In the genomic region with DNA sequence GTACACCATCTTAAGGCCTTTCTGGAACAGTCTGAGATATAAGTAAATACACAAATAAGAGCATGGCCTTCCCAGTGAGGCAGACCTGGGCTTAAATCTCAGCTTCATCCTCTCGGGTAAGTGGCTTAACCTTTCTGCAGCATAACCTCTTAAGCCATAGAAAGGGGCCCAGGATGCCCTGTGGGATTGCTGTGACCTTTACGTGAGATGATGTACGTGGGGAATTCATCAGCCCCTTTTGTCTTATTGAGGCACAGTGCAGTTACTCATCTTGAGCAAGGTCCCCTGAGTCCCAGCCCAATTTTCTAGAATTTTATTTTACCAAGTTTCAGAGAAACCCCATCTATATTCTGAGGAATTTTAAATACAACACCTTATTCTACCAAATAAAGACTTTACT, we compare ENCODE assay signal across 17 cellular contexts.
A peak's percentile ranks its signal among the peaks of the same experiment; 100 is the strongest.
DNase-seq lines count a peak whose midpoint lies in the region; ATAC-seq, FAIRE-seq and TF ChIP-seq lines count a peak whose summit lies in the region.
"Had no signal": no experiment of that assay in that cellular context is flagged by ENCODE, and none has a peak within 500 bp of the region (broad histone marks: within the 10 kb centered on the region; RNA-seq: fewer than 3 reads in every experiment).

No MANE protein-coding gene starts in this region.

- H3K36me3 ChIP-seq in IMR-90 (ENCODE audit: control insufficient read depth, insufficient read depth, low read length) (no peaks in the 10 kb centered on the region), SJSA1 (no peaks in the 10 kb centered on the region), OCI-LY7 (ENCODE audit: insufficient read depth, low read length) (no peaks in the 10 kb centered on the region), ovary (no peaks in the 10 kb centered on the region), tibial nerve (no peaks in the 10 kb centered on the region)

- H2AK5ac ChIP-seq in IMR-90 (ENCODE audit: low read depth, low read length), result no peak overlapping the region

- H3K4me3 ChIP-seq in A549, result no peak overlapping the region
- no peak overlapping the region for H3K4me3 ChIP-seq in IMR-90 (ENCODE audit: insufficient read depth, low read depth, low read length)
- no peak overlapping the region for H3K4me3 ChIP-seq in SJSA1
- no peak overlapping the region for H3K4me3 ChIP-seq in OCI-LY7 (ENCODE audit: low read depth, low read length, poor library complexity, severe bottlenecking)
- no peak overlapping the region for H3K4me3 ChIP-seq in ovary
- H3K4me3 ChIP-seq in tibial nerve, result no peak overlapping the region

- H3K4me1 ChIP-seq in A549 (peaks cover 26% of the 10 kb centered on the region), IMR-90 (ENCODE audit: control insufficient read depth, insufficient read depth, low read length) (peaks cover 13% of the 10 kb centered on the region), SJSA1 (replicated peaks) (peaks cover 19% of the 10 kb centered on the region), OCI-LY7 (ENCODE audit: insufficient read depth, low read length, poor library complexity, severe bottlenecking) (no peaks in the 10 kb centered on the region), ovary (ENCODE audit: insufficient read depth) (no peaks in the 10 kb centered on the region), tibial nerve (peaks cover 0 to 8% (median 0%) of the 10 kb centered on the region in 4 donors)

- peak overlapping the region; percentile 48 for H3K18ac ChIP-seq in IMR-90 (ENCODE audit: low read depth, low read length)

- intact Hi-C loops in IMR-90 (cut with micrococcal nuclease) (loop anchor here (10.0 kb wide), 1 partner anchor 1682 kb away; the partner anchor contains the start of gene ARSB), OCI-LY7 (cut with micrococcal nuclease; ENCODE audit: unreplicated experiment) (no loop called here), ovary (cut with DNase I) (no loop called here)

- no peaks in the 10 kb centered on the region for H4K20me1 ChIP-seq in IMR-90 (ENCODE audit: insufficient read depth, low read length)
- H4K20me1 ChIP-seq in OCI-LY7 (ENCODE audit: insufficient read depth, low read length), result no peaks in the 10 kb centered on the region

- peak overlapping the region; percentile 7; the same call in 2 of the 3 replicates for H2BK15ac ChIP-seq in IMR-90 (ENCODE audit: low read depth, low read length)

- H3K4me2 ChIP-seq in A549 (0 out of 3 replicates have a peak overlapping the region, but pooled peaks have one; percentile 46), IMR-90 (ENCODE audit: low read depth, low read length) (no peak overlapping the region), OCI-LY7 (ENCODE audit: low read length) (no peak overlapping the region)

- no peaks in the 10 kb centered on the region for H3K79me2 ChIP-seq in OCI-LY7 (ENCODE audit: insufficient read depth, low read depth, low read length)

- peak overlapping the region; percentile 15 to 74; a peak in 3 of 4 replicates for H4K8ac ChIP-seq in IMR-90 (ENCODE audit: low read depth in 2 of 2, low read length in 2 of 2)

- peaks cover 13% of the 10 kb centered on the region; the same call in 1 of the 2 replicates for H3K9me1 ChIP-seq in IMR-90 (ENCODE audit: insufficient read depth, low read length)

- peak overlapping the region; percentile 66 for H2BK120ac ChIP-seq in IMR-90 (ENCODE audit: low read depth, low read length)

- peak overlapping the region; percentile 78 for H3K4ac ChIP-seq in IMR-90 (ENCODE audit: low read depth, low read length)

- TF ChIP-seq RAD21 in A549 (conservative IDR thresholded peaks at IDR 0.05 in 1 of 2, IDR thresholded peaks at IDR 0.05 in 1 of 2), result no peak
- no peak for TF ChIP-seq RAD21 in IMR-90 (IDR thresholded peaks at IDR 0.05; ENCODE audit: low read length)

- H3K36me3 Mint-ChIP-seq in stimulated activated naive B cell treated with anti-CD40 and anti-IgM and Interleukin-4, amounts not matched to agents 10 μg/mL and 1 μg/mL and 100 μg/mL, for 72 hours, result no peaks in the 10 kb centered on the region

- no peaks in the 10 kb centered on the region for H3K9me2 ChIP-seq in OCI-LY7 (ENCODE audit: insufficient read depth, low read length)

- no peaks in the 10 kb centered on the region for H3K79me1 ChIP-seq in IMR-90 (ENCODE audit: low read depth in 1 of 2, low read length in 2 of 2)

- H2BK5ac ChIP-seq in IMR-90 (ENCODE audit: low read depth, low read length, poor library complexity, severe bottlenecking), result no peak overlapping the region

- CTCF ChIA-PET in A549 (lab: Yijun Ruan, JAX) (no interaction called here), IMR-90 (lab: Yijun Ruan, JAX) (no interaction called here), OCI-LY7 (lab: Charles Lee; ENCODE audit: unreplicated experiment) (no interaction called here)

- no peak for TF ChIP-seq EP300 in A549 (IDR thresholded peaks at IDR 0.05)
- TF ChIP-seq EP300 in ovary (IDR thresholded peaks at IDR 0.05), result no peak
- no peak for TF ChIP-seq EP300 in tibial nerve (IDR thresholded peaks at IDR 0.05)

- peak overlapping the region; percentile 39 for H3K14ac ChIP-seq in IMR-90 (replicated peaks; ENCODE audit: low read depth, low read length)

- dilution Hi-C loops in IMR-90 (cut with HindIII; ENCODE audit: low sequenced_read_pairs, unreplicated experiment), result no loop called here

- no peak for FAIRE-seq in A549 (lab: Jason Lieb, UNC)
- FAIRE-seq: GM12891 had no signal

- H3K27ac ChIP-seq in A549 (peak overlapping the region in 1 of 2 experiments; percentile 69; a peak in 3 of 6 replicates), IMR-90 (ENCODE audit: insufficient read depth, low read length) (no peak overlapping the region), SJSA1 (0 out of 2 replicates have a peak overlapping the region, but pooled peaks have one; percentile 31), OCI-LY7 (ENCODE audit: low read depth, low read length, poor library complexity, severe bottlenecking) (no peak overlapping the region), ovary (no peak overlapping the region), tibial nerve (no peak overlapping the region)

- H3K27ac Mint-ChIP-seq in stimulated activated naive B cell treated with anti-CD40 and anti-IgM and Interleukin-4, amounts not matched to agents 10 μg/mL and 1 μg/mL and 100 μg/mL, for 72 hours, result peak overlapping the region; percentile 76
- H3K27ac Mint-ChIP-seq: B cell; CD4-positive, alpha-beta T cell; H9 had no signal

- peaks cover 9 to 23% of the 10 kb centered on the region in 2 donors for H3K4me1 Mint-ChIP-seq in stimulated activated naive B cell treated with anti-CD40 and anti-IgM and Interleukin-4, amounts not matched to agents 10 μg/mL and 1 μg/mL and 100 μg/mL, for 72 hours

- no peak overlapping the region for H3K4me3 Mint-ChIP-seq in stimulated activated naive B cell treated with anti-CD40 and anti-IgM and Interleukin-4, amounts not matched to agents 10 μg/mL and 1 μg/mL and 100 μg/mL, for 72 hours
- H3K4me3 Mint-ChIP-seq: B cell; CD4-positive, alpha-beta T cell; H9 had no signal

- TF ChIP-seq POLR2A in A549 (IDR thresholded peaks at IDR 0.05; ENCODE audit: low read length) (no peak), IMR-90 (IDR thresholded peaks at IDR 0.05; ENCODE audit: low read depth, low read length) (no peak), ovary (IDR thresholded peaks at IDR 0.05) (no peak), tibial nerve (IDR thresholded peaks at IDR 0.05) (no peak)

- no peak overlapping the region for H2AK9ac ChIP-seq in IMR-90 (replicated peaks; ENCODE audit: low read depth, low read length, poor library complexity)

- no peak for TF ChIP-seq CTCF in A549 (IDR thresholded peaks at IDR 0.05)
- TF ChIP-seq CTCF in IMR-90 (conservative IDR thresholded peaks at IDR 0.05; ENCODE audit: low read depth, low read length), result no peak
- no peak for TF ChIP-seq CTCF in OCI-LY7 (conservative IDR thresholded peaks at IDR 0.05; ENCODE audit: low read length)
- TF ChIP-seq CTCF in ovary (IDR thresholded peaks at IDR 0.05), result no peak
- TF ChIP-seq CTCF in tibial nerve (IDR thresholded peaks at IDR 0.05), result no peak

- 0 out of 2 replicates have a peak overlapping the region, but pooled peaks have one; percentile 10 for H4K91ac ChIP-seq in IMR-90 (ENCODE audit: insufficient read depth, low read depth, low read length)

- no peak overlapping the region for H3K9ac ChIP-seq in IMR-90 (ENCODE audit: low read depth, low read length)

- BruUV-seq in IMR-90 (replicated peaks; lab: Mats Ljungman, UMichigan) (no TSS peak), OCI-LY7 (replicated peaks; lab: Mats Ljungman, UMichigan) (no TSS peak)

- POLR2A ChIA-PET in A549 (lab: Yijun Ruan, JAX), result interaction anchor here (1.8 kb wide), 1 partner anchor 135 kb away, joined by 9 read pairs; no protein-coding TSS in a partner anchor
- POLR2A ChIA-PET in IMR-90 (lab: Charles Lee; ENCODE audit: unreplicated experiment), result no interaction called here
- POLR2A ChIA-PET in OCI-LY7 (lab: Charles Lee), result no interaction called here

- no peak for DNase-seq in A549 (ENCODE audit: low read depth in 1 of 2, low spot score in 1 of 2)
- no peak for DNase-seq in IMR-90
- DNase-seq in SJSA1 (ENCODE audit: low read depth in 1 of 2, low spot score in 2 of 2), result no peak
- peak; percentile 44 for DNase-seq in stimulated activated naive B cell treated with anti-CD40 and anti-IgM and Interleukin-4, amounts not matched to agents 10 μg/mL and 1 μg/mL and 100 μg/mL, for 72 hours
- DNase-seq in OCI-LY7 (ENCODE audit: low spot score), result no peak
- no peak for DNase-seq in ovary
- DNase-seq in tibial nerve (ENCODE audit: low spot score in 2 of 2), result no peak
- no peak for DNase-seq in activated CD4-positive, CD25-positive, alpha-beta regulatory T cell (lab: John Stamatoyannopoulos, UW)
- DNase-seq: C1 segment of cervical spinal cord; Calu3; CD4-positive, alpha-beta T cell; DMS 273 treated with DMSO at 0.1 percent for 48 hours; DMS79; GOT3; H9 had no signal

- ATAC-seq in A549 (no peak), IMR-90 (ENCODE audit: low read depth) (no peak)
- ATAC-seq in stimulated activated naive B cell treated with anti-CD40 and anti-IgM and Interleukin-4, amounts not matched to agents 10 μg/mL and 1 μg/mL and 100 μg/mL, for 72 hours (replicated peaks), result peak; percentile 89 to 91

- 85% methylated on average over 3 of the region's 3 CpGs for WGBS in A549 (ENCODE audit: missing lambda C conversion rate)
- WGBS in IMR-90 (ENCODE audit: extremely low coverage in 2 of 2, insufficient read length in 1 of 2), 2 experiments, result no CpG with 5 or more reads among the region's 3 CpGs
- WGBS in ovary, 3 donors, result 96 to 98% (median 97%) methylated on average over 3 of the region's 3 CpGs
- WGBS in tibial nerve, 2 donors, result 87 to 88% methylated on average over 3 of the region's 3 CpGs

- H3K9me3 ChIP-seq in A549 (no peaks in the 10 kb centered on the region), IMR-90 (ENCODE audit: control insufficient read depth, insufficient read depth, low read length) (no peaks in the 10 kb centered on the region), SJSA1 (replicated peaks) (no peaks in the 10 kb centered on the region), OCI-LY7 (ENCODE audit: low read length) (no peaks in the 10 kb centered on the region), ovary (no peaks in the 10 kb centered on the region), tibial nerve (no peaks in the 10 kb centered on the region)

- H3K56ac ChIP-seq in IMR-90 (ENCODE audit: extremely low read depth, insufficient read depth, low read length), result no peak overlapping the region

- H2AFZ ChIP-seq in IMR-90 (replicated peaks; ENCODE audit: low read length, poor library complexity) (no peak overlapping the region), OCI-LY7 (ENCODE audit: low read length) (no peak overlapping the region)

- H4K5ac ChIP-seq in IMR-90 (ENCODE audit: low read depth, low read length), result peak overlapping the region; percentile 60; the same call in 1 of the 2 replicates

- H2BK20ac ChIP-seq in IMR-90 (ENCODE audit: low read depth, low read length), result peak overlapping the region; percentile 44; the same call in 1 of the 2 replicates

- in situ Hi-C loops in IMR-90 (cut with MboI; ENCODE audit: low sequenced_read_pairs), result no loop called here

- H3K23ac ChIP-seq in IMR-90 (ENCODE audit: low read depth, low read length), result peak overlapping the region; percentile 12; the same call in 1 of the 2 replicates

- H3K9me3 Mint-ChIP-seq in stimulated activated naive B cell treated with anti-CD40 and anti-IgM and Interleukin-4, amounts not matched to agents 10 μg/mL and 1 μg/mL and 100 μg/mL, for 72 hours, result peaks cover 0 to 3% of the 10 kb centered on the region in 2 donors
- H3K9me3 Mint-ChIP-seq: CD4-positive, alpha-beta T cell; H9 had no signal

- H3K27me3 ChIP-seq in IMR-90 (ENCODE audit: control insufficient read depth, insufficient read depth, low read length), result no peaks in the 10 kb centered on the region
- no peaks in the 10 kb centered on the region for H3K27me3 ChIP-seq in SJSA1 (replicated peaks)
- no peaks in the 10 kb centered on the region for H3K27me3 ChIP-seq in ovary
- no peaks in the 10 kb centered on the region for H3K27me3 ChIP-seq in tibial nerve

- no peaks in the 10 kb centered on the region for H3K27me3 Mint-ChIP-seq in stimulated activated naive B cell treated with anti-CD40 and anti-IgM and Interleukin-4, amounts not matched to agents 10 μg/mL and 1 μg/mL and 100 μg/mL, for 72 hours
- H3K27me3 Mint-ChIP-seq: B cell had no signal

Comparison
In these comparisons a context has a peak if more than half of its experiments do, and no peak if none do; other contexts are left out.
1. ATAC-seq: peak in stimulated activated naive B cell treated with anti-CD40 and anti-IgM and Interleukin-4, amounts not matched to agents 10 μg/mL and 1 μg/mL and 100 μg/mL, for 72 hours (2 of 2); none in A549 (0 of 2) and IMR-90 (single experiment).